ENCODE assay signal across 40 cellular contexts in the genomic region with DNA sequence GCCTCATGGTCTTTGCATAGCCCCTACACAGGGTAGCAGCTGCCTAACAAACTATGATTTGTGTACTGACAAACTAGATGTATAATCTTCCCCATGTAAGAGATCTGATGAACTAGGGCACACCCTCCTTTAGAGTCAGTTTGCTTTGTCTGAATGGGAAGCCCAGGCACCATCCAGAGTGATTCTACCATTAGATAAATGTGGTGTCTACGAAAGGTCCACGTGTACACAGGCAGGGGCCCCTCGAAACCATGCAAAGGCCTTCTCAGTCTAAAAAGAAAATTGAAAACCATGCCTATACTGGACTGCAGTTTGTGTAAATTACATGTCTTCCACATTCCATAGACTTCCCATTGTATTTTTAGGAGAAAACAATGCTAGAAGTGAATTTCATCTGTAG. TPM values are rescaled to one million over a fixed set of nuclear protein-coding genes. Genes with fewer than 3 reads are reported as not detected.
"Had no signal": no experiment of that assay in that cellular context is flagged by ENCODE, and none has a peak within 500 bp of the region (broad histone marks: within the 10 kb centered on the region; RNA-seq: fewer than 3 reads in every experiment).

No MANE protein-coding gene starts in this region.

- H3K36me3 Mint-ChIP-seq: activated naive CD4-positive, alpha-beta T cell treated with anti-CD3 and anti-CD28 coated beads, Interleukin-2, amount 10 ng/mL, durations not matched to agents 7 days and 5 days; activated naive CD4-positive, alpha-beta T cell treated with anti-CD3 and anti-CD28 coated beads, Interleukin-2, amount 50 U/mL, for 24 hours; activated naive CD8-positive, alpha-beta T cell treated with anti-CD3 and anti-CD28 coated beads, Interleukin-2, amount 10 ng/mL, durations not matched to agents 7 days and 5 days; brain had no signal

- H3K4me3 ChIP-seq: adrenal gland, ascending aorta, body of pancreas, breast epithelium, cardiac muscle cell had no signal

- H3K4me1 Mint-ChIP-seq: activated naive CD4-positive, alpha-beta T cell treated with anti-CD3 and anti-CD28 coated beads, Interleukin-2, amount 10 ng/mL, durations not matched to agents 7 days and 5 days; activated naive CD4-positive, alpha-beta T cell treated with anti-CD3 and anti-CD28 coated beads, Interleukin-2, amount 50 U/mL, for 24 hours; activated naive CD8-positive, alpha-beta T cell treated with anti-CD3 and anti-CD28 coated beads for 36 hours; activated naive CD8-positive, alpha-beta T cell treated with anti-CD3 and anti-CD28 coated beads, Interleukin-2, amount 50 U/mL, for 24 hours; activated T-helper 17 cell treated with anti-CD3 and anti-CD28 coated beads, Interleukin-2, amount 50 U/mL, for 72 hours; brain; central memory CD8-positive, alpha-beta T cell had no signal

- H3K9me3 Mint-ChIP-seq: activated naive CD4-positive, alpha-beta T cell treated with anti-CD3 and anti-CD28 coated beads, Interleukin-2, amount 10 ng/mL, durations not matched to agents 7 days and 5 days; activated naive CD8-positive, alpha-beta T cell treated with anti-CD3 and anti-CD28 coated beads for 36 hours; activated naive CD8-positive, alpha-beta T cell treated with anti-CD3 and anti-CD28 coated beads, Interleukin-2, amount 50 U/mL, for 24 hours; activated T-cell treated with anti-CD3 and anti-CD28 coated beads, Interleukin-2, amount 50 U/mL, for 24 hours; activated T-cell treated with anti-CD3 and anti-CD28 coated beads, Interleukin-2, amount 50 U/mL, for 4 hours; activated T-helper 1 cell treated with anti-CD3 and anti-CD28 coated beads, Interleukin-12 subunit alpha, Interleukin-12 subunit beta, Interleukin-2, Interleukin-4 antibody, amounts not matched to agents 30 ng/mL and 10 ng/mL and 1 ng/mL, durations not matched to agents 14 hours and 24 hours and 36 hours; activated T-helper 17 cell treated with anti-CD3 and anti-CD28 coated beads, Interleukin-2, amount 50 U/mL, for 72 hours; activated T-helper 2 cell treated with anti-CD3 and anti-CD28 coated beads, Interferon-gamma antibody, Interleukin-2, Interleukin-4, amounts not matched to agents 10 μg/mL and 5 μg/mL and 100 μg/mL, durations not matched to agents 14 hours and 24 hours and 36 hours had no signal

- H3K36me3 ChIP-seq: adrenal gland, ascending aorta, brain microvascular endothelial cell, breast epithelium, cardiac muscle cell had no signal

- ATAC-seq: activated naive CD4-positive, alpha-beta T cell treated with anti-CD3 and anti-CD28 coated beads, Interleukin-2, amount 50 U/mL, for 72 hours; activated naive CD8-positive, alpha-beta T cell treated with anti-CD3 and anti-CD28 coated beads, Interleukin-2, amount 50 U/mL, for 24 hours; activated T-cell treated with anti-CD3 and anti-CD28 coated beads, Interleukin-2, amount 50 U/mL, for 4 hours; activated T-cell treated with anti-CD3 and anti-CD28 coated beads, Interleukin-2, amount 50 U/mL, for 72 hours; activated T-helper 17 cell treated with anti-CD3 and anti-CD28 coated beads, Interleukin-2, amount 50 U/mL, for 72 hours; body of pancreas had no signal

- H3K27ac ChIP-seq: adrenal gland, ascending aorta, body of pancreas, brain microvascular endothelial cell, breast epithelium, cardiac muscle cell had no signal

- H3K27me3 ChIP-seq: adrenal gland, ascending aorta, body of pancreas, brain microvascular endothelial cell, breast epithelium, cardiac muscle cell had no signal

- DNase-seq: activated effector memory CD4-positive, alpha-beta T cell treated with anti-CD3 and anti-CD28 coated beads, Interleukin-2, amount 50 U/mL, for 16 hours; activated effector memory CD4-positive, alpha-beta T cell treated with Interleukin-2 at 50 U/mL for 16 hours; activated gamma-delta T cell; activated gamma-delta T cell treated with Interleukin-2 at 50 U/mL for 16 hours; activated naive CD4-positive, alpha-beta T cell; activated naive CD4-positive, alpha-beta T cell treated with anti-CD3 and anti-CD28 coated beads for 36 hours; activated naive CD4-positive, alpha-beta T cell treated with anti-CD3 and anti-CD28 coated beads, Interleukin-2, amount 10 ng/mL, durations not matched to agents 7 days and 5 days; activated naive CD4-positive, alpha-beta T cell treated with anti-CD3 and anti-CD28 coated beads, Interleukin-2, amount 50 U/mL, for 16 hours; activated naive CD4-positive, alpha-beta T cell treated with Interleukin-2 at 50 U/mL for 16 hours; activated naive CD8-positive, alpha-beta T cell treated with anti-CD3 and anti-CD28 coated beads for 36 hours; activated naive CD8-positive, alpha-beta T cell treated with anti-CD3 and anti-CD28 coated beads, Interleukin-2, amount 10 ng/mL, durations not matched to agents 7 days and 5 days; activated naive CD8-positive, alpha-beta T cell treated with anti-CD3 and anti-CD28 coated beads, Interleukin-2, amount 50 U/mL, for 24 hours; activated T-cell treated with anti-CD3 and anti-CD28 coated beads, Interleukin-2, amount 50 U/mL, for 1 hour; activated T-cell treated with anti-CD3 and anti-CD28 coated beads, Interleukin-2, amount 50 U/mL, for 24 hours; activated T-cell treated with anti-CD3 and anti-CD28 coated beads, Interleukin-2, amount 50 U/mL, for 4 hours; activated T-cell treated with anti-CD3 and anti-CD28 coated beads, Interleukin-2, amount 50 U/mL, for 48 hours; activated T-cell treated with anti-CD3 and anti-CD28 coated beads, Interleukin-2, amount 50 U/mL, for 72 hours; amniotic stem cell; amygdala; anterior cingulate cortex; aorta; body of pancreas; brain microvascular endothelial cell; caudate nucleus; central memory CD4-positive, alpha-beta T cell; cerebellar nuclear complex had no signal

- H3K27ac Mint-ChIP-seq: activated naive CD4-positive, alpha-beta T cell treated with anti-CD3 and anti-CD28 coated beads for 36 hours; activated naive CD4-positive, alpha-beta T cell treated with anti-CD3 and anti-CD28 coated beads, Interleukin-2, amount 10 ng/mL, durations not matched to agents 7 days and 5 days; activated naive CD4-positive, alpha-beta T cell treated with anti-CD3 and anti-CD28 coated beads, Interleukin-2, amount 50 U/mL, for 24 hours; activated naive CD4-positive, alpha-beta T cell treated with anti-CD3 and anti-CD28 coated beads, Interleukin-2, amount 50 U/mL, for 72 hours; activated naive CD8-positive, alpha-beta T cell; activated naive CD8-positive, alpha-beta T cell treated with anti-CD3 and anti-CD28 coated beads for 36 hours; activated naive CD8-positive, alpha-beta T cell treated with anti-CD3 and anti-CD28 coated beads, Interleukin-2, amount 10 ng/mL, durations not matched to agents 7 days and 5 days; activated naive CD8-positive, alpha-beta T cell treated with anti-CD3 and anti-CD28 coated beads, Interleukin-2, amount 50 U/mL, for 24 hours; activated T-cell treated with anti-CD3 and anti-CD28 coated beads, Interleukin-2, amount 50 U/mL, for 24 hours; activated T-cell treated with anti-CD3 and anti-CD28 coated beads, Interleukin-2, amount 50 U/mL, for 72 hours; activated T-helper 1 cell treated with anti-CD3 and anti-CD28 coated beads, Interleukin-12 subunit alpha, Interleukin-12 subunit beta, Interleukin-2, Interleukin-4 antibody, amounts not matched to agents 30 ng/mL and 10 ng/mL and 1 ng/mL, durations not matched to agents 14 hours and 24 hours and 36 hours; activated T-helper 17 cell treated with anti-CD3 and anti-CD28 coated beads, Interleukin-2, amount 50 U/mL, for 72 hours; activated T-helper 2 cell treated with anti-CD3 and anti-CD28 coated beads, Interferon-gamma antibody, Interleukin-2, Interleukin-4, amounts not matched to agents 10 μg/mL and 5 μg/mL and 100 μg/mL, durations not matched to agents 14 hours and 24 hours and 36 hours; brain had no signal

- H3K4me3 Mint-ChIP-seq: activated naive CD4-positive, alpha-beta T cell treated with anti-CD3 and anti-CD28 coated beads for 36 hours; activated naive CD4-positive, alpha-beta T cell treated with anti-CD3 and anti-CD28 coated beads, Interleukin-2, amount 10 ng/mL, durations not matched to agents 7 days and 5 days; activated naive CD4-positive, alpha-beta T cell treated with anti-CD3 and anti-CD28 coated beads, Interleukin-2, amount 50 U/mL, for 24 hours; activated naive CD8-positive, alpha-beta T cell; activated naive CD8-positive, alpha-beta T cell treated with anti-CD3 and anti-CD28 coated beads for 36 hours; activated naive CD8-positive, alpha-beta T cell treated with anti-CD3 and anti-CD28 coated beads, Interleukin-2, amount 10 ng/mL, durations not matched to agents 7 days and 5 days; activated naive CD8-positive, alpha-beta T cell treated with anti-CD3 and anti-CD28 coated beads, Interleukin-2, amount 50 U/mL, for 24 hours; activated T-cell treated with anti-CD3 and anti-CD28 coated beads, Interleukin-2, amount 50 U/mL, for 24 hours; activated T-cell treated with anti-CD3 and anti-CD28 coated beads, Interleukin-2, amount 50 U/mL, for 4 hours; activated T-cell treated with anti-CD3 and anti-CD28 coated beads, Interleukin-2, amount 50 U/mL, for 72 hours; activated T-helper 1 cell treated with anti-CD3 and anti-CD28 coated beads, Interleukin-12 subunit alpha, Interleukin-12 subunit beta, Interleukin-2, Interleukin-4 antibody, amounts not matched to agents 30 ng/mL and 10 ng/mL and 1 ng/mL, durations not matched to agents 14 hours and 24 hours and 36 hours; activated T-helper 17 cell treated with anti-CD3 and anti-CD28 coated beads, Interleukin-2, amount 50 U/mL, for 72 hours; brain; central memory CD8-positive, alpha-beta T cell had no signal

- H3K4me1 ChIP-seq: adrenal gland, ascending aorta, body of pancreas, breast epithelium had no signal

- H3K9me3 ChIP-seq: adrenal gland, ascending aorta, body of pancreas, breast epithelium had no signal

RNA-seq across cellular contexts. Expression of gene HHIPL2, which starts 18.7 kb away (rescaled TPM):
- total RNA-seq: ascending aorta, body of pancreas, cardiac muscle cell, cardiac septum, chondrocyte had no signal
